ENCODE assay signal across 18 cellular contexts in the genomic region with DNA sequence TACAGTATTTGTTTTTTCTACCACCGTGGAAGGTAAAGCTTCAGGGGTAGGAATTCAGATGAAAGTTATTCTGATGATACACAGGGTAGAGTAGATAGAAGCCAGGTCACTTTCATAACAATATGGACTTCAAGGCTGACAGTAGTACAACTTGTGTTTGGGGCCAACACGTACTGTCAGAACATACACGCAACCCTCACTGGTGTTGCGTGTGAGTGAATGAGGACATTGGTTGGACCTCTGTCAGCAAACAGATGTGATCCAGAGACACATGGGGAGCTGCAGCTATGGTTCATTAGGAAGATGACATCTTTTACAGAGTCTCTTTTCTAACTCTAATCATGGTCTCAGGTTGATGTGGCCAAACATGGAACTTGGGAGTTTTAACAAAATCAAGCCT.
A peak's percentile ranks its signal among the peaks of the same experiment; 100 is the strongest.
DNase-seq lines count a peak whose midpoint lies in the region; ATAC-seq, FAIRE-seq and TF ChIP-seq lines count a peak whose summit lies in the region.
"Had no signal": no experiment of that assay in that cellular context is flagged by ENCODE, and none has a peak within 500 bp of the region (broad histone marks: within the 10 kb centered on the region; RNA-seq: fewer than 3 reads in every experiment).

No MANE protein-coding gene starts in this region.

- H3K27ac ChIP-seq in astrocyte (ENCODE audit: low read depth, low read length) = no peak overlapping the region
- H3K27ac ChIP-seq in neural progenitor cell = no peak overlapping the region
- H3K27ac ChIP-seq in GM23338 (ENCODE audit: low read depth) = no peak overlapping the region
- H3K27ac ChIP-seq: BLaER1 treated with 17β-estradiol and CSF1 and Interleukin-3, amounts not matched to agents 10 nM and 100 nM had no signal

- no peak overlapping the region for H3K4me3 ChIP-seq in AG10803 (ENCODE audit: low read length)
- no peak overlapping the region for H3K4me3 ChIP-seq in astrocyte (ENCODE audit: insufficient read depth, low read depth, low read length)
- H3K4me3 ChIP-seq in foreskin fibroblast (ENCODE audit: low read depth in 1 of 2, low read length in 2 of 2) = no peak overlapping the region
- H3K4me3 ChIP-seq in neural progenitor cell = no peak overlapping the region
- no peak overlapping the region for H3K4me3 ChIP-seq in GM23338
- H3K4me3 ChIP-seq: BLaER1 treated with 17β-estradiol and CSF1 and Interleukin-3, amounts not matched to agents 10 nM and 100 nM; GM12878; HAP-1 had no signal

- no peaks in the 10 kb centered on the region for H4K20me1 ChIP-seq in astrocyte (ENCODE audit: insufficient read depth, low read length)
- no peaks in the 10 kb centered on the region for H4K20me1 ChIP-seq in neural progenitor cell (ENCODE audit: low read depth)
- H4K20me1 ChIP-seq in GM23338 (replicated peaks; ENCODE audit: insufficient read depth) = no peaks in the 10 kb centered on the region
- H4K20me1 ChIP-seq: BLaER1 treated with 17β-estradiol and CSF1 and Interleukin-3, amounts not matched to agents 10 nM and 100 nM had no signal

- no peaks in the 10 kb centered on the region for H3K4me1 Mint-ChIP-seq in astrocyte (ENCODE audit: low read depth, unreplicated experiment)
- H3K4me1 Mint-ChIP-seq in neural progenitor cell = no peaks in the 10 kb centered on the region
- no peaks in the 10 kb centered on the region for H3K4me1 Mint-ChIP-seq in GM23338
- H3K4me1 Mint-ChIP-seq: B cell had no signal

- H3K27ac Mint-ChIP-seq in astrocyte (ENCODE audit: unreplicated experiment) (no peak overlapping the region), neural progenitor cell (no peak overlapping the region), GM23338 (no peak overlapping the region)
- H3K27ac Mint-ChIP-seq: B cell; CD8-positive, alpha-beta T cell had no signal

- no peaks in the 10 kb centered on the region for H3K9me3 Mint-ChIP-seq in astrocyte (ENCODE audit: unreplicated experiment)
- H3K9me3 Mint-ChIP-seq in neural progenitor cell = peaks cover 3% of the 10 kb centered on the region
- no peaks in the 10 kb centered on the region for H3K9me3 Mint-ChIP-seq in GM23338

- DNase-seq in AG08395 (ENCODE audit: low spot score) (peak; percentile 13), AG10803 (ENCODE audit: low read depth) (peak; percentile 72), astrocyte (ENCODE audit: low read depth) (no peak), foreskin fibroblast (peak; percentile 51 to 77), neural progenitor cell (ENCODE audit: low spot score) (no peak), GM23338 (ENCODE audit: low spot score) (no peak), COLO829 (ENCODE audit: low spot score) (no peak)
- DNase-seq: CD8-positive, alpha-beta T cell; COR-L47; DMS 273 treated with DMSO at 0.1 percent for 48 hours; DMS53; DND-41; EL had no signal

- H2AFZ ChIP-seq in astrocyte (ENCODE audit: low read depth, low read length) = no peak overlapping the region
- no peak overlapping the region for H2AFZ ChIP-seq in neural progenitor cell (replicated peaks)
- no peak overlapping the region for H2AFZ ChIP-seq in GM23338

- H3K4me1 ChIP-seq in astrocyte (ENCODE audit: insufficient read depth, low read length) (no peaks in the 10 kb centered on the region), neural progenitor cell (no peaks in the 10 kb centered on the region), GM23338 (ENCODE audit: insufficient read depth) (no peaks in the 10 kb centered on the region)
- H3K4me1 ChIP-seq: BLaER1 treated with 17β-estradiol and CSF1 and Interleukin-3, amounts not matched to agents 10 nM and 100 nM; HAP-1 had no signal

- no peaks in the 10 kb centered on the region for H3K27me3 ChIP-seq in astrocyte (ENCODE audit: insufficient read depth, low read length)
- H3K27me3 ChIP-seq in neural progenitor cell = no peaks in the 10 kb centered on the region
- H3K27me3 ChIP-seq in GM23338 (ENCODE audit: insufficient read depth) = no peaks in the 10 kb centered on the region
- H3K27me3 ChIP-seq: BLaER1 treated with 17β-estradiol and CSF1 and Interleukin-3, amounts not matched to agents 10 nM and 100 nM had no signal

- H3K4me3 Mint-ChIP-seq in astrocyte (ENCODE audit: unreplicated experiment) (no peak overlapping the region), neural progenitor cell (no peak overlapping the region), GM23338 (no peak overlapping the region)
- H3K4me3 Mint-ChIP-seq: B cell; CD8-positive, alpha-beta T cell had no signal

- no peaks in the 10 kb centered on the region for H3K79me2 ChIP-seq in astrocyte (ENCODE audit: insufficient read depth, low read length)
- no peaks in the 10 kb centered on the region for H3K79me2 ChIP-seq in neural progenitor cell (ENCODE audit: low read depth)
- H3K79me2 ChIP-seq in GM23338 (replicated peaks; ENCODE audit: insufficient read depth) = no peaks in the 10 kb centered on the region

- peaks cover 4% of the 10 kb centered on the region; the same call in 1 of the 2 replicates for H3K9me2 ChIP-seq in GM23338 (ENCODE audit: insufficient read depth)

- no peak for ATAC-seq in GM23338
- ATAC-seq: CD8-positive, alpha-beta T cell; GM12878 had no signal

- no peaks in the 10 kb centered on the region for H3K36me3 Mint-ChIP-seq in astrocyte (ENCODE audit: low read depth, unreplicated experiment)
- no peaks in the 10 kb centered on the region for H3K36me3 Mint-ChIP-seq in neural progenitor cell
- no peaks in the 10 kb centered on the region for H3K36me3 Mint-ChIP-seq in GM23338 (ENCODE audit: low read depth)
- H3K36me3 Mint-ChIP-seq: CD8-positive, alpha-beta T cell had no signal

- H3K27me3 Mint-ChIP-seq in astrocyte (ENCODE audit: low read depth, unreplicated experiment) (no peaks in the 10 kb centered on the region), neural progenitor cell (ENCODE audit: insufficient read depth, low read depth) (no peaks in the 10 kb centered on the region), GM23338 (ENCODE audit: insufficient read depth, low read depth, poor library complexity) (no peaks in the 10 kb centered on the region)

- H3F3A ChIP-seq in neural progenitor cell (ENCODE audit: low read depth) (no peaks in the 10 kb centered on the region), GM23338 (replicated peaks; ENCODE audit: low read depth) (no peaks in the 10 kb centered on the region)

- H3K9ac ChIP-seq in astrocyte (ENCODE audit: low read length) (no peak overlapping the region), neural progenitor cell (no peak overlapping the region)
- H3K9ac ChIP-seq: BLaER1 treated with 17β-estradiol and CSF1 and Interleukin-3, amounts not matched to agents 10 nM and 100 nM had no signal

- peak; percentile 29 for FAIRE-seq in astrocyte (lab: Jason Lieb, UNC)
- FAIRE-seq: GM12878, GM19239 had no signal

- H3K9me3 ChIP-seq in astrocyte (ENCODE audit: insufficient read depth, low read depth, low read length) (no peaks in the 10 kb centered on the region), neural progenitor cell (ENCODE audit: low read depth) (no peaks in the 10 kb centered on the region)
- H3K9me3 ChIP-seq: BLaER1 treated with 17β-estradiol and CSF1 and Interleukin-3, amounts not matched to agents 10 nM and 100 nM; HAP-1 had no signal

- H3K4me2 ChIP-seq in astrocyte (ENCODE audit: low read length) = no peak overlapping the region
- H3K4me2 ChIP-seq in neural progenitor cell = no peak overlapping the region
- H3K4me2 ChIP-seq in GM23338 = no peak overlapping the region
- H3K4me2 ChIP-seq: BLaER1 treated with 17β-estradiol and CSF1 and Interleukin-3, amounts not matched to agents 10 nM and 100 nM had no signal

- TF ChIP-seq CTCF in AG10803 (conservative IDR thresholded peaks at IDR 0.05; ENCODE audit: low read length) = no peak
- no peak for TF ChIP-seq CTCF in astrocyte (IDR thresholded peaks at IDR 0.05; ENCODE audit: insufficient read depth, low read depth, low read length)
- no peak for TF ChIP-seq CTCF in foreskin fibroblast (IDR thresholded peaks at IDR 0.05; ENCODE audit: low read depth, low read length)
- no peak for TF ChIP-seq CTCF in neural progenitor cell (IDR thresholded peaks at IDR 0.05)
- no peak for TF ChIP-seq CTCF in GM23338 (conservative IDR thresholded peaks at IDR 0.05; ENCODE audit: low read depth in 2 of 2)

- H3K36me3 ChIP-seq in astrocyte (ENCODE audit: insufficient read depth, low read length) = no peaks in the 10 kb centered on the region
- H3K36me3 ChIP-seq in neural progenitor cell = no peaks in the 10 kb centered on the region
- no peaks in the 10 kb centered on the region for H3K36me3 ChIP-seq in GM23338 (ENCODE audit: insufficient read depth)
- H3K36me3 ChIP-seq: BLaER1 treated with 17β-estradiol and CSF1 and Interleukin-3, amounts not matched to agents 10 nM and 100 nM; HAP-1 had no signal

TF ChIP-seq in GM23338, 12 proteins besides CTCF, POLR2A, EP300 and RAD21 (continues in another document):
- TF ChIP-seq ZNF331 (CRISPR knock-in tag; IDR thresholded peaks at IDR 0.05; ENCODE audit: low read depth) (no peak), POLR2AphosphoS5 (IDR thresholded peaks at IDR 0.05; ENCODE audit: low read depth) (no peak), NANOG (IDR thresholded peaks at IDR 0.05; ENCODE audit: borderline replicate concordance) (no peak), ZNF114 (CRISPR knock-in tag; IDR thresholded peaks at IDR 0.05) (no peak), STAT1 (IDR thresholded peaks at IDR 0.05; ENCODE audit: unreplicated experiment) (no peak), EZH2 (IDR thresholded peaks at IDR 0.05; ENCODE audit: low read depth, unreplicated experiment) (no peak)
- TF ChIP-seq, protein P1, sequence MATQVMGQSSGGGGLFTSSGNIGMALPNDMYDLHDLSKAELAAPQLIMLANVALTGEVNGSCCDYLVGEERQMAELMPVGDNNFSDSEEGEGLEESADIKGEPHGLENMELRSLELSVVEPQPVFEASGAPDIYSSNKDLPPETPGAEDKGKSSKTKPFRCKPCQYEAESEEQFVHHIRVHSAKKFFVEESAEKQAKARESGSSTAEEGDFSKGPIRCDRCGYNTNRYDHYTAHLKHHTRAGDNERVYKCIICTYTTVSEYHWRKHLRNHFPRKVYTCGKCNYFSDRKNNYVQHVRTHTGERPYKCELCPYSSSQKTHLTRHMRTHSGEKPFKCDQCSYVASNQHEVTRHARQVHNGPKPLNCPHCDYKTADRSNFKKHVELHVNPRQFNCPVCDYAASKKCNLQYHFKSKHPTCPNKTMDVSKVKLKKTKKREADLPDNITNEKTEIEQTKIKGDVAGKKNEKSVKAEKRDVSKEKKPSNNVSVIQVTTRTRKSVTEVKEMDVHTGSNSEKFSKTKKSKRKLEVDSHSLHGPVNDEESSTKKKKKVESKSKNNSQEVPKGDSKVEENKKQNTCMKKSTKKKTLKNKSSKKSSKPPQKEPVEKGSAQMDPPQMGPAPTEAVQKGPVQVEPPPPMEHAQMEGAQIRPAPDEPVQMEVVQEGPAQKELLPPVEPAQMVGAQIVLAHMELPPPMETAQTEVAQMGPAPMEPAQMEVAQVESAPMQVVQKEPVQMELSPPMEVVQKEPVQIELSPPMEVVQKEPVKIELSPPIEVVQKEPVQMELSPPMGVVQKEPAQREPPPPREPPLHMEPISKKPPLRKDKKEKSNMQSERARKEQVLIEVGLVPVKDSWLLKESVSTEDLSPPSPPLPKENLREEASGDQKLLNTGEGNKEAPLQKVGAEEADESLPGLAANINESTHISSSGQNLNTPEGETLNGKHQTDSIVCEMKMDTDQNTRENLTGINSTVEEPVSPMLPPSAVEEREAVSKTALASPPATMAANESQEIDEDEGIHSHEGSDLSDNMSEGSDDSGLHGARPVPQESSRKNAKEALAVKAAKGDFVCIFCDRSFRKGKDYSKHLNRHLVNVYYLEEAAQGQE (IDR thresholded peaks at IDR 0.05; ENCODE audit: unreplicated experiment) = no peak

Comparison
In these comparisons a context has a peak if more than half of its experiments do, and no peak if none do; other contexts are left out.
1. DNase-seq: peak in AG08395 (single experiment), AG10803 (single experiment) and foreskin fibroblast (2 of 2); none in astrocyte (single experiment), neural progenitor cell (single experiment), GM23338 (single experiment) and COLO829 (single experiment).